Comparison of ENCODE assay signal across 10 cellular contexts in the genomic region with DNA sequence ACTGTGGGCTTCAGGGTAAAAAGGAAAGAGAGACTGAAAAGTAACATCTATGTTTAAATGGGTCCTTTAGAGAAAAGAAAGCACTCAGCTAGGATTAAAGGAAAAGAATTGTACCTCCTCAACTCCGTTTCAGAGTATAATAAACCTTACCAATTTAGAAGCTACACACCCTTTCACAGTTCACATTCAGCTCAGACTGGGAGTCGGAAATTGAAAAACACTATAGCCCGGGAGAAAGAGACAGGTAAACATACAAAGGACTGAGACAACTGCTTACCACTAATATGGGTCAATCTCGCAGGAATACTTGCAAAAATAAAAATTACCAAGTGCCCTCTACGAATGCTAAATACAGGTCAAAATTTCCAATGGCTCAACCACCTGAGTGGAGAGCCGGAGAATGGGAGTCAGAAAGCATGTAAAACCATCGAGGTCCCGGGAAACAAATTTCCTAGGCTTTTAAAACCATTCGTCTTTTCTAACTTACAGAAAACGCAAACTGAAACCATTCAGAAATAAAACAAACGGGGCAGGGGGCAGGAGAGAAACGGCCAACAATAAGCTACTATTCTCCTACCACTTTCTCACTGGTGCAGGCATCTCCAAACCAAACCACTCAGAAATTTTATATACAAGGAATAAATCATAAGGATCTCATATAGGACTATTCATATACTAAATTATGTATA.
DNase-seq lines count a peak whose midpoint lies in the region; ATAC-seq and TF ChIP-seq lines count a peak whose summit lies in the region.
"Had no signal": no experiment of that assay in that cellular context is flagged by ENCODE, and none has a peak within 500 bp of the region (broad histone marks: within the 10 kb centered on the region; RNA-seq: fewer than 3 reads in every experiment).

No MANE protein-coding gene starts in this region.

- H3K36me3 ChIP-seq in RWPE2 (ENCODE audit: low read depth) (no peaks in the 10 kb centered on the region; the same call in 1 of the 2 replicates), iPS-18a (ENCODE audit: control insufficient read depth, low read depth, low read length) (no peaks in the 10 kb centered on the region), stomach (no peaks in the 10 kb centered on the region)

- no peaks in the 10 kb centered on the region for H3K27me3 Mint-ChIP-seq in CD4-positive, alpha-beta T cell

- H3K9ac ChIP-seq in iPS-18a (ENCODE audit: low read length): no peak overlapping the region

- whole genome bisulfite sequencing in stomach, 5 donors: 16 to 32% (median 24%) methylated on average over 12 of the region's 12 CpGs

- POLR2A ChIA-PET in CD4-positive, alpha-beta T cell (lab: Charles Lee): interaction anchor here (0.6 to 1.3 kb wide), 4 partner anchors 8 to 33 kb away, joined by 3 to 7 read pairs (median 3); no protein-coding TSS in a partner anchor

- no peaks in the 10 kb centered on the region for H3K36me3 Mint-ChIP-seq in CD4-positive, alpha-beta T cell (ENCODE audit: low read depth)
- H3K36me3 Mint-ChIP-seq: WTC11 had no signal

- H3K27ac ChIP-seq in RWPE2 (ENCODE audit: poor library complexity, severe bottlenecking): peak overlapping the region; percentile 2
- peak overlapping the region; percentile 27 for H3K27ac ChIP-seq in iPS-18a (ENCODE audit: low read length)
- peak overlapping the region; percentile 61 to 83 (median 73) for H3K27ac ChIP-seq in stomach
- no peak overlapping the region for H3K27ac ChIP-seq in CD4-positive, alpha-beta T cell (ENCODE audit: low read depth, low read length)
- H3K27ac ChIP-seq: RWPE1 had no signal

- intact Hi-C loops in stomach (cut with DNase I; ENCODE audit: low total_unique reads): no loop called here
- intact Hi-C loops in CD4-positive, alpha-beta T cell (cut with DNase I, micrococcal nuclease): no loop called here

- no peaks in the 10 kb centered on the region for H3K4me1 Mint-ChIP-seq in CD4-positive, alpha-beta T cell (ENCODE audit: low read depth)

- H3K9me3 Mint-ChIP-seq in CD4-positive, alpha-beta T cell: no peaks in the 10 kb centered on the region
- H3K9me3 Mint-ChIP-seq: WTC11 had no signal

- CTCF ChIA-PET in CD4-positive, alpha-beta T cell (lab: Charles Lee): interaction anchor here (0.7 to 1.4 kb wide), 4 partner anchors 9 to 119 kb away, joined by 3 to 5 read pairs (median 4); no protein-coding TSS in a partner anchor

- H3K4me3 ChIP-seq in RWPE2 (ENCODE audit: severe bottlenecking) (peak overlapping the region; percentile 24), iPS-18a (ENCODE audit: low read length) (no peak overlapping the region), stomach (peak overlapping the region; percentile 23 to 40 (median 26))

- TF ChIP-seq EP300 in stomach (IDR thresholded peaks at IDR 0.05): no peak

- no peak for TF ChIP-seq POLR2A in stomach (IDR thresholded peaks at IDR 0.05)

- no peak overlapping the region for H3K27ac Mint-ChIP-seq in CD4-positive, alpha-beta T cell
- H3K27ac Mint-ChIP-seq: WTC11 had no signal

- no peaks in the 10 kb centered on the region for H3K27me3 ChIP-seq in RWPE2 (ENCODE audit: insufficient read depth, poor library complexity, severe bottlenecking)
- H3K27me3 ChIP-seq in iPS-18a (ENCODE audit: control insufficient read depth, insufficient read depth, low read length): no peaks in the 10 kb centered on the region
- no peaks in the 10 kb centered on the region for H3K27me3 ChIP-seq in stomach
- no peaks in the 10 kb centered on the region for H3K27me3 ChIP-seq in CD4-positive, alpha-beta T cell (ENCODE audit: control insufficient read depth, insufficient read depth, low read length)

- DNase-seq in HT-29 (ENCODE audit: low spot score) (peak; percentile 20), RWPE2 (ENCODE audit: low spot score) (no peak), stomach (no peak), HuH-7.5 (ENCODE audit: low spot score) (no peak), NCI-H1092 (lab: John Stamatoyannopoulos, UW) (no peak)
- DNase-seq in CD4-positive, alpha-beta T cell: no peak
- DNase-seq: NCI-H187 treated with DMSO at 0.1 percent for 48 hours had no signal

- H3K4me1 ChIP-seq in RWPE2 (ENCODE audit: insufficient read depth, poor library complexity, severe bottlenecking) (peaks cover 28% of the 10 kb centered on the region), iPS-18a (ENCODE audit: control insufficient read depth, low read depth, low read length) (peaks cover 49% of the 10 kb centered on the region), stomach (peaks cover 19 to 57% (median 42%) of the 10 kb centered on the region in 4 donors)

- TF ChIP-seq CTCF in RWPE2 (IDR thresholded peaks at IDR 0.05; ENCODE audit: poor library complexity, severe bottlenecking): no peak
- no peak for TF ChIP-seq CTCF in stomach (IDR thresholded peaks at IDR 0.05)
- TF ChIP-seq CTCF in CD4-positive, alpha-beta T cell (IDR thresholded peaks at IDR 0.05): no peak

- H3K9me3 ChIP-seq in RWPE2 (ENCODE audit: severe bottlenecking) (no peaks in the 10 kb centered on the region), iPS-18a (ENCODE audit: control insufficient read depth, low read depth, low read length) (no peaks in the 10 kb centered on the region), stomach (no peaks in the 10 kb centered on the region)
- no peaks in the 10 kb centered on the region for H3K9me3 ChIP-seq in CD4-positive, alpha-beta T cell (ENCODE audit: control insufficient read depth, low read length)

- H3K4me3 Mint-ChIP-seq in CD4-positive, alpha-beta T cell: no peak overlapping the region
- H3K4me3 Mint-ChIP-seq: WTC11 had no signal

- peak; percentile 32; the same call in 2 of the 3 replicates for ATAC-seq in RWPE2 (ENCODE audit: low read depth)
- no peak for ATAC-seq in CD4-positive, alpha-beta T cell (ENCODE audit: poor library complexity)
- ATAC-seq: WTC11 had no signal
